In the genomic region with DNA sequence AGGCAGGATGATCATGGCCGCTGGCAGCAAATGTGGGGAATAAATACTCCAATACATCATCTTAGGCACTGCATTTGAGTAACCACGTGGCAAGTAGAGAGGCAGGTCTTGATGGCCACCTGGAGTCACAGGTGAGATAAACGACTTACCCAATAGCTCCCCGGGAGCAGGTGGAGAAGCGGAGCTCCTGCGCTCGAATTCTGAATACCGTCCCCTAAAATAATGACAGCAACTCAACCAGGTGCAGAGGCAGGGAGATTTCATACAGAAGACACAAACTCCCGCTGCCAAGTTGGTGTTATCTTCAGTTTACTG, we compare ENCODE assay signal across 8 cellular contexts. TPM values are rescaled to one million over a fixed set of nuclear protein-coding genes. Genes with fewer than 3 reads are reported as not detected.
DNase-seq lines count a peak whose midpoint lies in the region; ATAC-seq and TF ChIP-seq lines count a peak whose summit lies in the region.

No MANE protein-coding gene starts in this region.

- intact Hi-C loops in MCF 10A (cut with micrococcal nuclease), result no loop called here

- CTCF ChIA-PET in CD8-positive, alpha-beta memory T cell (lab: Charles Lee), result interaction anchor here (1.0 to 6.1 kb wide), 6 partner anchors 31 to 102 kb away, joined by 3 to 62 read pairs (median 3); partner anchors contain the start of gene RTN4RL2
- CTCF ChIA-PET in MCF 10A (lab: Yijun Ruan, JAX), result interaction anchor here (0.8 to 1.8 kb wide), 5 partner anchors 8 to 90 kb away, joined by 3 to 8 read pairs (median 3); no protein-coding TSS in a partner anchor

- peaks cover 0 to 15% (median 2%) of the 10 kb centered on the region in 3 donors for H3K36me3 Mint-ChIP-seq in CD8-positive, alpha-beta memory T cell
- peaks cover 33% of the 10 kb centered on the region for H3K36me3 Mint-ChIP-seq in MCF 10A (ENCODE audit: insufficient read depth, unreplicated experiment)

- no peaks in the 10 kb centered on the region for H3K9me3 Mint-ChIP-seq in CD8-positive, alpha-beta memory T cell
- no peaks in the 10 kb centered on the region for H3K9me3 Mint-ChIP-seq in MCF 10A (ENCODE audit: unreplicated experiment)

- ATAC-seq in HG03039 (IDR thresholded peaks at IDR 0.05; ENCODE audit: unreplicated experiment), result no peak

- peak overlapping the region; percentile 62 to 66 for H3K9ac ChIP-seq in mucosa of rectum (ENCODE audit: low read depth in 1 of 2, low read length in 2 of 2)

- H3K4me1 ChIP-seq in CD8-positive, alpha-beta memory T cell (ENCODE audit: insufficient read depth, low read length), result peaks cover 35% of the 10 kb centered on the region
- peaks cover 27 to 30% of the 10 kb centered on the region in 2 donors for H3K4me1 ChIP-seq in mucosa of rectum (ENCODE audit: control insufficient read depth in 2 of 2, insufficient read depth in 2 of 2, low read length in 2 of 2)

- H3K27me3 ChIP-seq in CD8-positive, alpha-beta memory T cell (ENCODE audit: insufficient read depth, low read length, poor library complexity, severe bottlenecking), result no peaks in the 10 kb centered on the region
- H3K27me3 ChIP-seq in mucosa of rectum (ENCODE audit: control insufficient read depth in 2 of 2, insufficient read depth in 2 of 2, low read length in 2 of 2), result no peaks in the 10 kb centered on the region

- BruUV-seq in MCF 10A (replicated peaks; lab: Mats Ljungman, UMichigan), result no TSS peak

- peak overlapping the region; percentile 88 to 94 (median 90) for H3K4me3 Mint-ChIP-seq in CD8-positive, alpha-beta memory T cell
- peak overlapping the region; percentile 84 for H3K4me3 Mint-ChIP-seq in MCF 10A (ENCODE audit: unreplicated experiment)

- H3K27me3 Mint-ChIP-seq in CD8-positive, alpha-beta memory T cell, result no peaks in the 10 kb centered on the region
- H3K27me3 Mint-ChIP-seq in MCF 10A (ENCODE audit: insufficient read depth, unreplicated experiment), result no peaks in the 10 kb centered on the region

- H3K27ac ChIP-seq in CD8-positive, alpha-beta memory T cell (ENCODE audit: low read depth, low read length), result peak overlapping the region; percentile 68
- H3K27ac ChIP-seq in mucosa of rectum (ENCODE audit: low read depth in 2 of 2, low read length in 2 of 2), result peak overlapping the region; percentile 69 to 81

- no peak for TF ChIP-seq POLR2A in NB4 (IDR thresholded peaks at IDR 0.05; ENCODE audit: extremely low read depth, insufficient read length)

- peak in 1 of 5 donors; percentile 7 for DNase-seq in CD8-positive, alpha-beta memory T cell
- DNase-seq in NB4 (ENCODE audit: low read depth) (peak; percentile 44), MCF 10A (ENCODE audit: unreplicated experiment) (peak; percentile 55), C1 segment of cervical spinal cord (lab: John Stamatoyannopoulos, UW) (no peak), putamen (ENCODE audit: low spot score) (no peak), NCI-H446 treated with DMSO at 0.1 percent for 48 hours (lab: John Stamatoyannopoulos, UW) (no peak)

- peak overlapping the region; percentile 43 for H3K4me3 ChIP-seq in CD8-positive, alpha-beta memory T cell (ENCODE audit: low read length)
- H3K4me3 ChIP-seq in NB4 (ENCODE audit: low read depth, low read length) (peak overlapping the region; percentile 99), mucosa of rectum (ENCODE audit: low read length in 2 of 2) (peak overlapping the region; percentile 54 to 71)

- POLR2A ChIA-PET in CD8-positive, alpha-beta memory T cell (lab: Charles Lee), result interaction anchor here (2.2 kb wide), 1 partner anchor 91 kb away, joined by 6 read pairs; the partner anchor contains the start of gene SSRP1
- POLR2A ChIA-PET in MCF 10A (lab: Yijun Ruan, JAX), result interaction anchor here (0.7 to 2.3 kb wide), 14 partner anchors 8 to 336 kb away, joined by 3 to 18 read pairs (median 3); partner anchors contain the start of genes SELENOH, SLC43A1 and TIMM10

- H3K36me3 ChIP-seq in CD8-positive, alpha-beta memory T cell (ENCODE audit: insufficient read depth, low read length), result no peaks in the 10 kb centered on the region
- H3K36me3 ChIP-seq in mucosa of rectum (ENCODE audit: control insufficient read depth in 2 of 2, insufficient read depth in 2 of 2, low read length in 2 of 2), result no peaks in the 10 kb centered on the region

- H3K9me3 ChIP-seq in CD8-positive, alpha-beta memory T cell (ENCODE audit: low read length), result no peaks in the 10 kb centered on the region
- no peaks in the 10 kb centered on the region for H3K9me3 ChIP-seq in mucosa of rectum (ENCODE audit: control insufficient read depth in 2 of 2, low read length in 2 of 2)

- H3K27ac Mint-ChIP-seq in CD8-positive, alpha-beta memory T cell, result peak overlapping the region; percentile 92 to 97 (median 96)
- H3K27ac Mint-ChIP-seq in MCF 10A (ENCODE audit: low read depth, unreplicated experiment), result peak overlapping the region; percentile 98

- TF ChIP-seq CTCF in NB4 (IDR thresholded peaks at IDR 0.05; ENCODE audit: low read depth, low read length) (no peak), MCF 10A (IDR thresholded peaks at IDR 0.05; ENCODE audit: unreplicated experiment) (no peak)

- H3K4me1 Mint-ChIP-seq in CD8-positive, alpha-beta memory T cell, result peaks cover 51 to 63% (median 62%) of the 10 kb centered on the region in 3 donors
- H3K4me1 Mint-ChIP-seq in MCF 10A (ENCODE audit: insufficient read depth, unreplicated experiment), result peaks cover 43% of the 10 kb centered on the region

RNA-seq across cellular contexts. Expression of gene SLC43A3, which starts 0.5 kb away (rescaled TPM):
- 100 to 1,000 TPM; 434 to 447 TPM for total RNA-seq in CD8-positive, alpha-beta memory T cell
- 32.6 TPM for polyA plus RNA-seq in CD8-positive, alpha-beta memory T cell
- 96.6 and 112 TPM in 2 replicates for total RNA-seq in MCF 10A (2022)

RNA-seq across cellular contexts. Expression of gene RTN4RL2, which starts 33.9 kb away (rescaled TPM):
- under 1 TPM; 0.24 to 0.27 TPM for total RNA-seq in CD8-positive, alpha-beta memory T cell
- 0.28 TPM for polyA plus RNA-seq in CD8-positive, alpha-beta memory T cell
- total RNA-seq in MCF 10A (2022), result 2.0 and 3.2 TPM in 2 replicates

RNA-seq across cellular contexts. Expression of gene PRG2, which starts 35.9 kb away (rescaled TPM):
- under 1 TPM in 1 of 2 experiments, not detected in 1; 0.44 TPM for total RNA-seq in CD8-positive, alpha-beta memory T cell
- not detected for polyA plus RNA-seq in CD8-positive, alpha-beta memory T cell
- total RNA-seq in MCF 10A (2022), result 0.25 TPM in 1 of 2 replicates, not detected in the other

RNA-seq across cellular contexts. Expression of gene PRG3, which starts 45.4 kb away (rescaled TPM):
- not detected for total RNA-seq in CD8-positive, alpha-beta memory T cell
- polyA plus RNA-seq in CD8-positive, alpha-beta memory T cell, result not detected
- total RNA-seq in MCF 10A (2022), result not detected in 2 replicates

Comparison
In these comparisons a context has a peak if more than half of its experiments do, and no peak if none do; other contexts are left out.
1. DNase-seq: peak in NB4 (single experiment) and MCF 10A (single experiment); none in C1 segment of cervical spinal cord (0 of 14), putamen (single experiment) and NCI-H446 treated with DMSO at 0.1 percent for 48 hours (single experiment).
2. H3K4me3 ChIP-seq: peak in every context shown above with its lines; median percentile 99 in NB4; 62 in mucosa of rectum; 43 in CD8-positive, alpha-beta memory T cell.